ENCODE assay signal across 9 cellular contexts in the genomic region with DNA sequence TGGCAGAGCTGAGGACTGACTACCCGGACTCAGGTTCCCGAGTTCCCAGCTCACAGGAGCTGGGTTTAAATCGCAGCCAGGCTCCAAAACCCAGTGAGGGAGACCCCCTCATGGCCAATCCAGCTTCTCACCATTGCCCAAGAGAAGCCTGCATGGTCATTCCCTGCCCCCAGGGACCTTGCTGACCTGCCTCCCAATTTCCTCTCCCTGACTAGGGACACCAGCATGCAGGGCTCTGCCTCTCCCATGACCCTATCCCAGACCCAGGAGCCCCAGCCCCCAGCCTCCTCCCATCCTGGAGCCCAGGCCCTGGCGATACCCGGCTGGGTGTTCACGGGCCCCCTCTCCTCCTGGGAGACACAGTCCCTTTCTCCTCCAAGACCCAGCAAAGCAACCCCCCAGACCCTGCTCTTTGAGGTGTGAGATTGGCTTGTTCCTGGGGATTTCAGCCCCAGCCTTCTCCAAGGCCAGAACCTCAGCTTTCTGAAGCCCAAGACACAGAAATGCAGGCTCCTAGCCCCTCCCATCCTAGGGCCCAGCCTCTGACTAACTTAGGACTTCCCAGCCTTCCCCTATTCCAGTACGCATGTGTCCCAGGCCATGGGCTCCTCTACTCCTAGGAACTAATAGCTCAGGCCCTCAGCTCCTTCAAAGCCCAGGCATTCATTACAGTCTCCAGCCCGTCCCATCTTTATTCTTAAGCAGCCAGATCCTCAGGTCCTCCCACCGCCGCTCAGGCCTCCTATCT. TPM values are rescaled to one million over a fixed set of nuclear protein-coding genes. Genes with fewer than 3 reads are reported as not detected.
DNase-seq lines count a peak whose midpoint lies in the region; ATAC-seq, FAIRE-seq and TF ChIP-seq lines count a peak whose summit lies in the region.
"Had no signal": no experiment of that assay in that cellular context is flagged by ENCODE, and none has a peak within 500 bp of the region (broad histone marks: within the 10 kb centered on the region; RNA-seq: fewer than 3 reads in every experiment).

No MANE protein-coding gene starts in this region.

- H3K9me1 ChIP-seq in keratinocyte (ENCODE audit: control insufficient read depth, extremely low read depth, insufficient read depth, low read length): peaks cover 3% of the 10 kb centered on the region

- peak overlapping the region; percentile 86 for H3K27ac ChIP-seq in mammary epithelial cell (ENCODE audit: insufficient read depth, low read depth, low read length)
- peak overlapping the region; percentile 92 for H3K27ac ChIP-seq in keratinocyte (ENCODE audit: control insufficient read depth, insufficient read depth, low read length)

- WGBS in mammary epithelial cell (ENCODE audit: low coverage, missing lambda C conversion rate): 20% methylated on average over 7 of the region's 10 CpGs

- in situ Hi-C loops in mammary epithelial cell (cut with MboI; ENCODE audit: low sequenced_read_pairs in 2 of 2): loop anchor here in 1 of 2 donors (10.0 to 25.0 kb wide), 2 partner anchors 203 to 355 kb away; partner anchors contain the start of genes CA11 and DBP

- CTCF ChIA-PET in mammary epithelial cell (lab: Charles Lee; ENCODE audit: low non-redundant PET): interaction anchor here (0.5 kb wide), 1 partner anchor 303 kb away, joined by 4 read pairs; no protein-coding TSS in a partner anchor

- peaks cover 70% of the 10 kb centered on the region for H3K36me3 Mint-ChIP-seq in stimulated activated effector memory CD8-positive, alpha-beta T cell treated with anti-CD3 and anti-CD28 coated beads, Interleukin-12 subunit alpha, Interleukin-12 subunit beta, amount 100 ng/mL, for 72 hours

- H3K4me2 ChIP-seq in mammary epithelial cell (ENCODE audit: insufficient read depth, low read depth, low read length) (peak overlapping the region; percentile 97), keratinocyte (ENCODE audit: control insufficient read depth, extremely low read depth, insufficient read depth, low read depth, low read length) (peak overlapping the region; percentile 88)

- no peaks in the 10 kb centered on the region for H3K27me3 ChIP-seq in mammary epithelial cell (ENCODE audit: insufficient read depth, low read length)
- H3K27me3 ChIP-seq in keratinocyte (ENCODE audit: control insufficient read depth, extremely low read depth, insufficient read depth, low read length): no peaks in the 10 kb centered on the region

- peak overlapping the region; percentile 65 to 86 (median 68) for H3K4me3 ChIP-seq in mammary epithelial cell (replicated peaks in 1 of 3; ENCODE audit: insufficient read depth in 1 of 3, low read depth in 2 of 3, low read length in 3 of 3)
- H3K4me3 ChIP-seq in keratinocyte (ENCODE audit: control insufficient read depth in 2 of 3, extremely low read depth in 1 of 3, insufficient read depth in 2 of 3, low read depth in 1 of 3, low read length in 3 of 3): peak overlapping the region; percentile 76 to 98 (median 95)

- H3K9ac ChIP-seq in mammary epithelial cell (ENCODE audit: insufficient read depth, low read length) (peak overlapping the region; percentile 89), keratinocyte (ENCODE audit: control insufficient read depth, extremely low read depth, insufficient read depth, low read length) (peak overlapping the region; percentile 95)

- peaks cover 77% of the 10 kb centered on the region for H3K79me2 ChIP-seq in mammary epithelial cell (ENCODE audit: insufficient read depth, low read length)
- H3K79me2 ChIP-seq in keratinocyte (ENCODE audit: control insufficient read depth, insufficient read depth, low read length): peaks cover 68% of the 10 kb centered on the region

- no peaks in the 10 kb centered on the region for H4K20me1 ChIP-seq in mammary epithelial cell (ENCODE audit: insufficient read depth, low read length)
- H4K20me1 ChIP-seq in keratinocyte (ENCODE audit: control insufficient read depth, extremely low read depth, insufficient read depth, low read length): no peaks in the 10 kb centered on the region

- FAIRE-seq in keratinocyte (lab: Jason Lieb, UNC): peak; percentile 80

- H2AFZ ChIP-seq in mammary epithelial cell (ENCODE audit: low read depth, low read length): peak overlapping the region; percentile 59
- H2AFZ ChIP-seq in keratinocyte (ENCODE audit: control insufficient read depth, low read length): no peak overlapping the region

- no TSS peak for BruUV-seq in mammary epithelial cell (replicated peaks; lab: Mats Ljungman, UMichigan)

- TF ChIP-seq CTCF in mammary epithelial cell (conservative IDR thresholded peaks at IDR 0.05 in 1 of 2, IDR thresholded peaks at IDR 0.05 in 1 of 2; ENCODE audit: extremely low read depth in 1 of 2, insufficient read depth in 1 of 2, low read depth in 1 of 2, low read length in 2 of 2): no peak
- no peak for TF ChIP-seq CTCF in keratinocyte (optimal IDR thresholded peaks at IDR 0.05 in 1 of 3, IDR thresholded peaks at IDR 0.05 in 1 of 3, conservative IDR thresholded peaks at IDR 0.05 in 1 of 3; ENCODE audit: extremely low read depth in 1 of 3, insufficient read depth in 2 of 3, low read length in 3 of 3)

- H3K4me1 Mint-ChIP-seq in stimulated activated effector memory CD8-positive, alpha-beta T cell treated with anti-CD3 and anti-CD28 coated beads, Interleukin-12 subunit alpha, Interleukin-12 subunit beta, amount 100 ng/mL, for 72 hours: peaks cover 64% of the 10 kb centered on the region

- peaks cover 28% of the 10 kb centered on the region for H3K4me1 ChIP-seq in mammary epithelial cell (ENCODE audit: insufficient read depth, low read length)
- H3K4me1 ChIP-seq in keratinocyte (ENCODE audit: control insufficient read depth, extremely low read depth, insufficient read depth, low read length): peaks cover 15% of the 10 kb centered on the region

- H3K9me3 ChIP-seq in mammary epithelial cell (replicated peaks; ENCODE audit: insufficient read depth, low read length) (no peaks in the 10 kb centered on the region), keratinocyte (ENCODE audit: control insufficient read depth, low read depth, low read length) (no peaks in the 10 kb centered on the region)

- H3K36me3 ChIP-seq in mammary epithelial cell (ENCODE audit: insufficient read depth, low read length) (peaks cover 2% of the 10 kb centered on the region), keratinocyte (ENCODE audit: control insufficient read depth in 2 of 2, extremely low read depth in 1 of 2, insufficient read depth in 2 of 2, low read length in 2 of 2) (peaks cover 26 to 28% of the 10 kb centered on the region in 2 experiments)

- intact Hi-C loops in mammary epithelial cell (cut with micrococcal nuclease): loop anchor here (2.0 to 5.0 kb wide), 2 partner anchors 155 to 203 kb away; no protein-coding TSS in a partner anchor

- ATAC-seq in stimulated activated effector memory CD8-positive, alpha-beta T cell treated with anti-CD3 and anti-CD28 coated beads, Interleukin-12 subunit alpha, Interleukin-12 subunit beta, amount 100 ng/mL, for 72 hours: no peak
- ATAC-seq in HG03571 (IDR thresholded peaks at IDR 0.05; ENCODE audit: unreplicated experiment): no peak

- H3K27ac Mint-ChIP-seq in stimulated activated effector memory CD8-positive, alpha-beta T cell treated with anti-CD3 and anti-CD28 coated beads, Interleukin-12 subunit alpha, Interleukin-12 subunit beta, amount 100 ng/mL, for 72 hours: peak overlapping the region; percentile 100

- dilution Hi-C loops in mammary epithelial cell (cut with HindIII; ENCODE audit: low sequenced_read_pairs) (loop anchor here (5.0 kb wide), 1 partner anchor 65 kb away; the partner anchor contains the start of gene CGB7), keratinocyte (cut with MboI; ENCODE audit: extremely low pct_ligation_motif_present, low sequenced_read_pairs) (no loop called here)

- H3K4me3 Mint-ChIP-seq in stimulated activated effector memory CD8-positive, alpha-beta T cell treated with anti-CD3 and anti-CD28 coated beads, Interleukin-12 subunit alpha, Interleukin-12 subunit beta, amount 100 ng/mL, for 72 hours: peak overlapping the region; percentile 99

- H3K9me3 Mint-ChIP-seq in stimulated activated effector memory CD8-positive, alpha-beta T cell treated with anti-CD3 and anti-CD28 coated beads, Interleukin-12 subunit alpha, Interleukin-12 subunit beta, amount 100 ng/mL, for 72 hours: no peaks in the 10 kb centered on the region

- DNase-seq in DMS53 (lab: John Stamatoyannopoulos, UW): peak; percentile 45
- no peak for DNase-seq in DMS53 treated with DMSO at 0.1 percent for 48 hours (lab: John Stamatoyannopoulos, UW; ENCODE audit: unreplicated experiment)
- DNase-seq in NCI-H82 (lab: John Stamatoyannopoulos, UW): peak; percentile 72
- peak; percentile 79 for DNase-seq in mammary epithelial cell
- no peak for DNase-seq in keratinocyte (ENCODE audit: low read depth, low spot score)
- no peak for DNase-seq in stimulated activated effector memory CD8-positive, alpha-beta T cell treated with anti-CD3 and anti-CD28 coated beads, Interleukin-12 subunit alpha, Interleukin-12 subunit beta, amount 100 ng/mL, for 72 hours (ENCODE audit: low spot score in 2 of 2)
- no peak for DNase-seq in activated CD8-positive, alpha-beta memory T cell treated with anti-CD3 and anti-CD28 coated beads for 24 hours

RNA-seq across cellular contexts. Expression of gene GYS1, which starts 1.1 kb away (rescaled TPM):
- 10 to 100 TPM; 40.0 to 79.8 TPM for total RNA-seq in mammary epithelial cell
- 88.3 TPM for polyA plus RNA-seq in mammary epithelial cell
- 362 TPM for polyA minus RNA-seq in mammary epithelial cell
- polyA plus RNA-seq in keratinocyte: 46.5 to 61.9 TPM (median 58.6 TPM) in 3 replicates
- 27.3 TPM for polyA plus RNA-seq in keratinocyte (2011; ENCODE audit: low read depth)
- 39.9 and 44.0 TPM in 2 replicates for polyA plus RNA-seq in keratinocyte (2011; cell fraction: cytosol; rRNA removed)
- 130 and 163 TPM in 2 replicates for polyA plus RNA-seq in keratinocyte (2011; cell fraction: nucleus; rRNA removed)
- polyA plus RNA-seq in keratinocyte (2012; ENCODE audit: low replicate concordance): 17.9 and 57.2 TPM in 2 replicates
- polyA minus RNA-seq in keratinocyte: 74.6 to 124 TPM (median 90.1 TPM) in 3 replicates
- polyA minus RNA-seq in keratinocyte (2011; cell fraction: cytosol; rRNA and poly(A)+ RNA removed): 60.8 TPM
- 75.0 and 94.8 TPM in 2 replicates for polyA minus RNA-seq in keratinocyte (2011; cell fraction: nucleus; rRNA and poly(A)+ RNA removed)

RNA-seq across cellular contexts. Expression of gene RUVBL2, which starts 1.7 kb away (rescaled TPM):
- total RNA-seq in mammary epithelial cell: 100 to 1,000 TPM; 108 to 148 TPM
- polyA plus RNA-seq in mammary epithelial cell: 256 TPM
- 120 TPM for polyA minus RNA-seq in mammary epithelial cell
- 126 to 162 TPM (median 141 TPM) in 3 replicates for polyA plus RNA-seq in keratinocyte
- 28.2 TPM for polyA plus RNA-seq in keratinocyte (2011; ENCODE audit: low read depth)
- 91.6 and 163 TPM in 2 replicates for polyA plus RNA-seq in keratinocyte (2011; cell fraction: cytosol; rRNA removed)
- 126 and 149 TPM in 2 replicates for polyA plus RNA-seq in keratinocyte (2011; cell fraction: nucleus; rRNA removed)
- 75.4 and 158 TPM in 2 replicates for polyA plus RNA-seq in keratinocyte (2012; ENCODE audit: low replicate concordance)
- 166 to 233 TPM (median 170 TPM) in 3 replicates for polyA minus RNA-seq in keratinocyte
- 272 TPM for polyA minus RNA-seq in keratinocyte (2011; cell fraction: cytosol; rRNA and poly(A)+ RNA removed)
- polyA minus RNA-seq in keratinocyte (2011; cell fraction: nucleus; rRNA and poly(A)+ RNA removed): 83.7 and 91.4 TPM in 2 replicates

RNA-seq across cellular contexts. Expression of gene LHB, which starts 24.9 kb away (rescaled TPM):
- total RNA-seq in mammary epithelial cell: 1 to 10 TPM in 1 of 2 donors, not detected in 1; 1.7 TPM
- polyA plus RNA-seq in mammary epithelial cell: not detected
- polyA minus RNA-seq in mammary epithelial cell: not detected
- polyA plus RNA-seq in keratinocyte: 0.33 to 0.44 TPM in 2 of 3 replicates, not detected in the other
- not detected for polyA plus RNA-seq in keratinocyte (2011; ENCODE audit: low read depth)
- not detected in 2 replicates for polyA plus RNA-seq in keratinocyte (2011; cell fraction: cytosol; rRNA removed)
- 0.96 and 2.1 TPM in 2 replicates for polyA plus RNA-seq in keratinocyte (2011; cell fraction: nucleus; rRNA removed)
- 0.37 and 0.73 TPM in 2 replicates for polyA plus RNA-seq in keratinocyte (2012; ENCODE audit: low replicate concordance)
- polyA minus RNA-seq in keratinocyte: not detected in 3 replicates
- polyA minus RNA-seq in keratinocyte (2011; cell fraction: cytosol; rRNA and poly(A)+ RNA removed): not detected
- polyA minus RNA-seq in keratinocyte (2011; cell fraction: nucleus; rRNA and poly(A)+ RNA removed): not detected in 2 replicates

RNA-seq across cellular contexts. Expression of gene FTL, which starts 26.9 kb away (rescaled TPM):
- 100 to 1,000 TPM; 186 to 287 TPM for total RNA-seq in mammary epithelial cell
- 181 TPM for polyA plus RNA-seq in mammary epithelial cell
- 416 TPM for polyA minus RNA-seq in mammary epithelial cell
- 805 to 2,115 TPM (median 838 TPM) in 3 replicates for polyA plus RNA-seq in keratinocyte
- polyA plus RNA-seq in keratinocyte (2011; ENCODE audit: low read depth): 955 TPM
- 1,945 and 3,116 TPM in 2 replicates for polyA plus RNA-seq in keratinocyte (2011; cell fraction: cytosol; rRNA removed)
- polyA plus RNA-seq in keratinocyte (2011; cell fraction: nucleus; rRNA removed): 414 and 529 TPM in 2 replicates
- polyA plus RNA-seq in keratinocyte (2012; ENCODE audit: low replicate concordance): 1,829 and 5,588 TPM in 2 replicates
- 671 to 2,015 TPM (median 1,268 TPM) in 3 replicates for polyA minus RNA-seq in keratinocyte
- polyA minus RNA-seq in keratinocyte (2011; cell fraction: cytosol; rRNA and poly(A)+ RNA removed): 940 TPM
- 167 and 210 TPM in 2 replicates for polyA minus RNA-seq in keratinocyte (2011; cell fraction: nucleus; rRNA and poly(A)+ RNA removed)

RNA-seq across cellular contexts. Expression of gene CGB3, which starts 32.1 kb away (rescaled TPM):
- not detected for total RNA-seq in mammary epithelial cell
- polyA plus RNA-seq in mammary epithelial cell: not detected
- not detected for polyA minus RNA-seq in mammary epithelial cell
- polyA plus RNA-seq in keratinocyte: not detected in 3 replicates
- polyA plus RNA-seq in keratinocyte (2011; ENCODE audit: low read depth): not detected
- not detected in 2 replicates for polyA plus RNA-seq in keratinocyte (2011; cell fraction: cytosol; rRNA removed)
- polyA plus RNA-seq in keratinocyte (2011; cell fraction: nucleus; rRNA removed): not detected in 2 replicates
- polyA plus RNA-seq in keratinocyte (2012; ENCODE audit: low replicate concordance): 0.21 TPM in 1 of 2 replicates, not detected in the other
- not detected in 3 replicates for polyA minus RNA-seq in keratinocyte
- polyA minus RNA-seq in keratinocyte (2011; cell fraction: cytosol; rRNA and poly(A)+ RNA removed): not detected
- polyA minus RNA-seq in keratinocyte (2011; cell fraction: nucleus; rRNA and poly(A)+ RNA removed): not detected in 2 replicates
- total RNA-seq: glomerular endothelial cell had no signal

Comparison
In these comparisons a context has a peak if more than half of its experiments do, and no peak if none do; other contexts are left out.
1. DNase-seq: peak in DMS53 (single experiment), NCI-H82 (single experiment) and mammary epithelial cell (single experiment); none in DMS53 treated with DMSO at 0.1 percent for 48 hours (single experiment), keratinocyte (single experiment), stimulated activated effector memory CD8-positive, alpha-beta T cell treated with anti-CD3 and anti-CD28 coated beads, Interleukin-12 subunit alpha, Interleukin-12 subunit beta, amount 100 ng/mL, for 72 hours (0 of 2) and activated CD8-positive, alpha-beta memory T cell treated with anti-CD3 and anti-CD28 coated beads for 24 hours (single experiment).